Comparison of ENCODE assay signal across 9 cellular contexts in the genomic region with DNA sequence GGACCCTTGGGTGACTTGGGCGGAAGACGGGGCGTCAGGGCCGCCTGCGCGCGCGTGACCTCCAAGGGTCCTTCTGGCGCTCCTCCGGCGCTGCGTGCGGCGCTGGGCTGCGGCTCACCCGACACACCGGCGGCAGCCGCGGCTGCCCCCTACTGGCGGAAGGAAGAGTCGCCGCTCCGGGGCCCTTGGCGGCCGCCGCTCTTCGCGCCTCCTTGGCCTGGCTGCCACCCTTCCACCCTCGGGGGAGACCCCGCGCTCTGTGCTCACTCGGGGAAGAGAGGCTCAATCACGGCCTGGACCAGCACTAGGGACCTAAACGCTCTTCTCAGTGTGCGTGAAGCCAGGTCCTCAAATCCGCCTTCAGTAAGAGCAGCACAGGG.
DNase-seq lines count a peak whose midpoint lies in the region; ATAC-seq and TF ChIP-seq lines count a peak whose summit lies in the region.
"Had no signal": no experiment of that assay in that cellular context is flagged by ENCODE, and none has a peak within 500 bp of the region (broad histone marks: within the 10 kb centered on the region; RNA-seq: fewer than 3 reads in every experiment).

No MANE protein-coding gene starts in this region.

- peak overlapping the region; percentile 63 for H3K4me3 Mint-ChIP-seq in WTC11
- H3K4me3 Mint-ChIP-seq: T-helper 1 cell treated with Interleukin-12 subunit alpha and Interleukin-12 subunit beta and Interleukin-4 antibody, amounts not matched to agents 30 μg/mL and 1 μg/mL, for 36 hours had no signal

- DNase-seq in DMS114 treated with DMSO at 0.1 percent for 48 hours (lab: John Stamatoyannopoulos, UW; ENCODE audit: unreplicated experiment), result peak; percentile 37
- DNase-seq in HT1080 (ENCODE audit: low read depth), result peak; percentile 17
- DNase-seq in WTC11 (ENCODE audit: low spot score), result peak; percentile 80
- DNase-seq in colonic mucosa, result peak; percentile 61
- DNase-seq in lower lobe of right lung, result peak; percentile 73
- peak in 2 of 3 experiments; percentile 20 to 23 for DNase-seq in stimulated activated CD4-positive, alpha-beta T cell treated with anti-CD3 and anti-CD28 coated beads, TNF-alpha, amount 100 ng/mL, for 4 hours (ENCODE audit: low read depth in 3 of 3)
- DNase-seq in GF-D8 (lab: John Stamatoyannopoulos, UW), result no peak

- H3K4me3 ChIP-seq in colonic mucosa, result peak overlapping the region; percentile 68
- H3K4me3 ChIP-seq in lower lobe of right lung, result peak overlapping the region; percentile 54

- H3K27ac ChIP-seq in colonic mucosa (no peak overlapping the region), lower lobe of right lung (no peak overlapping the region)

- H3K36me3 Mint-ChIP-seq in WTC11, result no peaks in the 10 kb centered on the region

- no peaks in the 10 kb centered on the region for H3K9me3 Mint-ChIP-seq in WTC11
- H3K9me3 Mint-ChIP-seq: T-helper 1 cell treated with Interleukin-12 subunit alpha and Interleukin-12 subunit beta and Interleukin-4 antibody, amounts not matched to agents 30 μg/mL and 1 μg/mL, for 36 hours had no signal

- ATAC-seq in GM21367 (IDR thresholded peaks at IDR 0.05; ENCODE audit: unreplicated experiment) (peak; percentile 90), WTC11 (peak; percentile 80), lower lobe of right lung (peak; percentile 90)

- TF ChIP-seq CTCF in WTC11 (IDR thresholded peaks at IDR 0.05), result peak; percentile 79
- TF ChIP-seq CTCF in colonic mucosa (IDR thresholded peaks at IDR 0.05), result no peak
- peak; percentile 58 for TF ChIP-seq CTCF in lower lobe of right lung (IDR thresholded peaks at IDR 0.05)

- no peak overlapping the region for H3K27ac Mint-ChIP-seq in WTC11
- H3K27ac Mint-ChIP-seq: T-helper 1 cell treated with Interleukin-12 subunit alpha and Interleukin-12 subunit beta and Interleukin-4 antibody, amounts not matched to agents 30 μg/mL and 1 μg/mL, for 36 hours had no signal

- CTCF ChIA-PET in WTC11 (lab: Charles Lee), result interaction anchor here (0.8 to 3.7 kb wide), 29 partner anchors 8 to 1391 kb away, joined by 3 to 31 read pairs (median 4); a partner anchor contains a TSS

- H3K4me1 Mint-ChIP-seq in WTC11, result peaks cover 12% of the 10 kb centered on the region

- H3K36me3 ChIP-seq in colonic mucosa (no peaks in the 10 kb centered on the region), lower lobe of right lung (no peaks in the 10 kb centered on the region)

- no peaks in the 10 kb centered on the region for H3K9me3 ChIP-seq in colonic mucosa
- H3K9me3 ChIP-seq in lower lobe of right lung, result no peaks in the 10 kb centered on the region

- H3K27me3 Mint-ChIP-seq in WTC11 (ENCODE audit: low read depth), result peaks cover 55% of the 10 kb centered on the region

- H3K27me3 ChIP-seq in colonic mucosa, result peaks cover 4% of the 10 kb centered on the region
- H3K27me3 ChIP-seq in lower lobe of right lung (ENCODE audit: low read depth), result peaks cover 36% of the 10 kb centered on the region

- H3K9ac ChIP-seq in colonic mucosa (ENCODE audit: low read depth in 2 of 2, low read length in 2 of 2), result peak overlapping the region; percentile 61 to 68

- peaks cover 5% of the 10 kb centered on the region for H3K4me1 ChIP-seq in colonic mucosa
- peaks cover 12% of the 10 kb centered on the region for H3K4me1 ChIP-seq in lower lobe of right lung

- POLR2A ChIA-PET in WTC11 (lab: Charles Lee), result no interaction called here

- intact Hi-C loops in colonic mucosa (cut with DNase I), result no loop called here
- intact Hi-C loops in lower lobe of right lung (cut with DNase I), result no loop called here

TF ChIP-seq in WTC11, 78 proteins besides CTCF, POLR2A, EP300 and RAD21 (continues in another document):
- TF ChIP-seq, protein P1, sequence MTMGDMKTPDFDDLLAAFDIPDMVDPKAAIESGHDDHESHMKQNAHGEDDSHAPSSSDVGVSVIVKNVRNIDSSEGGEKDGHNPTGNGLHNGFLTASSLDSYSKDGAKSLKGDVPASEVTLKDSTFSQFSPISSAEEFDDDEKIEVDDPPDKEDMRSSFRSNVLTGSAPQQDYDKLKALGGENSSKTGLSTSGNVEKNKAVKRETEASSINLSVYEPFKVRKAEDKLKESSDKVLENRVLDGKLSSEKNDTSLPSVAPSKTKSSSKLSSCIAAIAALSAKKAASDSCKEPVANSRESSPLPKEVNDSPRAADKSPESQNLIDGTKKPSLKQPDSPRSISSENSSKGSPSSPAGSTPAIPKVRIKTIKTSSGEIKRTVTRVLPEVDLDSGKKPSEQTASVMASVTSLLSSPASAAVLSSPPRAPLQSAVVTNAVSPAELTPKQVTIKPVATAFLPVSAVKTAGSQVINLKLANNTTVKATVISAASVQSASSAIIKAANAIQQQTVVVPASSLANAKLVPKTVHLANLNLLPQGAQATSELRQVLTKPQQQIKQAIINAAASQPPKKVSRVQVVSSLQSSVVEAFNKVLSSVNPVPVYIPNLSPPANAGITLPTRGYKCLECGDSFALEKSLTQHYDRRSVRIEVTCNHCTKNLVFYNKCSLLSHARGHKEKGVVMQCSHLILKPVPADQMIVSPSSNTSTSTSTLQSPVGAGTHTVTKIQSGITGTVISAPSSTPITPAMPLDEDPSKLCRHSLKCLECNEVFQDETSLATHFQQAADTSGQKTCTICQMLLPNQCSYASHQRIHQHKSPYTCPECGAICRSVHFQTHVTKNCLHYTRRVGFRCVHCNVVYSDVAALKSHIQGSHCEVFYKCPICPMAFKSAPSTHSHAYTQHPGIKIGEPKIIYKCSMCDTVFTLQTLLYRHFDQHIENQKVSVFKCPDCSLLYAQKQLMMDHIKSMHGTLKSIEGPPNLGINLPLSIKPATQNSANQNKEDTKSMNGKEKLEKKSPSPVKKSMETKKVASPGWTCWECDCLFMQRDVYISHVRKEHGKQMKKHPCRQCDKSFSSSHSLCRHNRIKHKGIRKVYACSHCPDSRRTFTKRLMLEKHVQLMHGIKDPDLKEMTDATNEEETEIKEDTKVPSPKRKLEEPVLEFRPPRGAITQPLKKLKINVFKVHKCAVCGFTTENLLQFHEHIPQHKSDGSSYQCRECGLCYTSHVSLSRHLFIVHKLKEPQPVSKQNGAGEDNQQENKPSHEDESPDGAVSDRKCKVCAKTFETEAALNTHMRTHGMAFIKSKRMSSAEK (CRISPR knock-in tag; IDR thresholded peaks at IDR 0.05; ENCODE audit: borderline replicate concordance), result no peak
- TF ChIP-seq, protein P2, sequence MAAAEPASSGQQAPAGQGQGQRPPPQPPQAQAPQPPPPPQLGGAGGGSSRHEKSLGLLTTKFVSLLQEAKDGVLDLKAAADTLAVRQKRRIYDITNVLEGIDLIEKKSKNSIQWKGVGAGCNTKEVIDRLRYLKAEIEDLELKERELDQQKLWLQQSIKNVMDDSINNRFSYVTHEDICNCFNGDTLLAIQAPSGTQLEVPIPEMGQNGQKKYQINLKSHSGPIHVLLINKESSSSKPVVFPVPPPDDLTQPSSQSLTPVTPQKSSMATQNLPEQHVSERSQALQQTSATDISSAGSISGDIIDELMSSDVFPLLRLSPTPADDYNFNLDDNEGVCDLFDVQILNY (CRISPR knock-in tag; IDR thresholded peaks at IDR 0.05), result 0 out of 2 replicates have a peak, but pooled peaks have one; percentile 28
- TF ChIP-seq, protein P3, sequence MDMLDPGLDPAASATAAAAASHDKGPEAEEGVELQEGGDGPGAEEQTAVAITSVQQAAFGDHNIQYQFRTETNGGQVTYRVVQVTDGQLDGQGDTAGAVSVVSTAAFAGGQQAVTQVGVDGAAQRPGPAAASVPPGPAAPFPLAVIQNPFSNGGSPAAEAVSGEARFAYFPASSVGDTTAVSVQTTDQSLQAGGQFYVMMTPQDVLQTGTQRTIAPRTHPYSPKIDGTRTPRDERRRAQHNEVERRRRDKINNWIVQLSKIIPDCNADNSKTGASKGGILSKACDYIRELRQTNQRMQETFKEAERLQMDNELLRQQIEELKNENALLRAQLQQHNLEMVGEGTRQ (CRISPR knock-in tag; IDR thresholded peaks at IDR 0.05), result peak; percentile 36; the same call in 1 of the 2 replicates
- TF ChIP-seq, protein P4, sequence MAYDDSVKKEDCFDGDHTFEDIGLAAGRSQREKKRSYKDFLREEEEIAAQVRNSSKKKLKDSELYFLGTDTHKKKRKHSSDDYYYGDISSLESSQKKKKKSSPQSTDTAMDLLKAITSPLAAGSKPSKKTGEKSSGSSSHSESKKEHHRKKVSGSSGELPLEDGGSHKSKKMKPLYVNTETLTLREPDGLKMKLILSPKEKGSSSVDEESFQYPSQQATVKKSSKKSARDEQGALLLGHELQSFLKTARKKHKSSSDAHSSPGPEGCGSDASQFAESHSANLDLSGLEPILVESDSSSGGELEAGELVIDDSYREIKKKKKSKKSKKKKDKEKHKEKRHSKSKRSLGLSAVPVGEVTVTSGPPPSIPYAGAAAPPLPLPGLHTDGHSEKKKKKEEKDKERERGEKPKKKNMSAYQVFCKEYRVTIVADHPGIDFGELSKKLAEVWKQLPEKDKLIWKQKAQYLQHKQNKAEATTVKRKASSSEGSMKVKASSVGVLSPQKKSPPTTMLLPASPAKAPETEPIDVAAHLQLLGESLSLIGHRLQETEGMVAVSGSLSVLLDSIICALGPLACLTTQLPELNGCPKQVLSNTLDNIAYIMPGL (CRISPR knock-in tag; IDR thresholded peaks at IDR 0.05), result 0 out of 2 replicates have a peak, but pooled peaks have one; percentile 17
- no peak for TF ChIP-seq MYBL2 (CRISPR knock-in tag; IDR thresholded peaks at IDR 0.05)
